2 cellular contexts compared by ENCODE assay signal in genomic region chr6:43579171-43579570, GRCh38.
TF ChIP-seq lines count a peak whose summit lies in the region.

No MANE protein-coding gene starts in this region.

TF ChIP-seq in IMR-90, 13 proteins besides CTCF, POLR2A, EP300 and RAD21:
- TF ChIP-seq MXI1 (IDR thresholded peaks at IDR 0.05; ENCODE audit: borderline replicate concordance, low read depth, low read length), result no peak
- TF ChIP-seq RFX5 (IDR thresholded peaks at IDR 0.05; ENCODE audit: low read depth, low read length), result no peak
- no peak for TF ChIP-seq CEBPB (IDR thresholded peaks at IDR 0.05; ENCODE audit: low read depth, low read length)
- TF ChIP-seq BHLHE40 (IDR thresholded peaks at IDR 0.05; ENCODE audit: low read depth, low read length), result no peak
- no peak for TF ChIP-seq CHD1 (IDR thresholded peaks at IDR 0.05; ENCODE audit: low read depth, low read length)
- no peak for TF ChIP-seq MAZ (IDR thresholded peaks at IDR 0.05; ENCODE audit: borderline replicate concordance, low read depth, low read length)
- TF ChIP-seq, protein P1, sequence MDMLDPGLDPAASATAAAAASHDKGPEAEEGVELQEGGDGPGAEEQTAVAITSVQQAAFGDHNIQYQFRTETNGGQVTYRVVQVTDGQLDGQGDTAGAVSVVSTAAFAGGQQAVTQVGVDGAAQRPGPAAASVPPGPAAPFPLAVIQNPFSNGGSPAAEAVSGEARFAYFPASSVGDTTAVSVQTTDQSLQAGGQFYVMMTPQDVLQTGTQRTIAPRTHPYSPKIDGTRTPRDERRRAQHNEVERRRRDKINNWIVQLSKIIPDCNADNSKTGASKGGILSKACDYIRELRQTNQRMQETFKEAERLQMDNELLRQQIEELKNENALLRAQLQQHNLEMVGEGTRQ (IDR thresholded peaks at IDR 0.05; ENCODE audit: low read depth, low read length), result no peak
- no peak for TF ChIP-seq ELK1 (IDR thresholded peaks at IDR 0.05; ENCODE audit: borderline replicate concordance, low read depth, low read length)
- TF ChIP-seq NFE2L2 (IDR thresholded peaks at IDR 0.05; ENCODE audit: low read depth, low read length), result no peak
- TF ChIP-seq MAFK (IDR thresholded peaks at IDR 0.05; ENCODE audit: low read depth, low read length), result no peak
- TF ChIP-seq SMC3 (IDR thresholded peaks at IDR 0.05; ENCODE audit: low read depth, low read length), result no peak
- no peak for TF ChIP-seq RCOR1 (IDR thresholded peaks at IDR 0.05; ENCODE audit: insufficient replicate concordance, low read length)
- TF ChIP-seq FOS (IDR thresholded peaks at IDR 0.05; ENCODE audit: low read depth, low read length), result no peak
TF ChIP-seq in IMR-90: peak in this region for 0.

TF ChIP-seq in GM12878, 131 proteins besides CTCF, POLR2A, EP300 and RAD21:
- TF ChIP-seq MEF2A (IDR thresholded peaks at IDR 0.05; ENCODE audit: insufficient read depth, low read depth, low read length) (no peak), ATF3 (IDR thresholded peaks at IDR 0.05; ENCODE audit: borderline replicate concordance, extremely low read depth, low read depth, low read length) (no peak), CBX5 (IDR thresholded peaks at IDR 0.05; ENCODE audit: low read depth) (no peak), E4F1 (IDR thresholded peaks at IDR 0.05; ENCODE audit: borderline replicate concordance, partially characterized antibody) (no peak)
TF ChIP-seq in GM12878: peak in this region for 0.
